14 cellular contexts compared by ENCODE assay signal in genomic region chr2:215635788-215636139, GRCh38.
DNase-seq lines count a peak whose midpoint lies in the region; ATAC-seq lines count a peak whose summit lies in the region.
"Had no signal": no experiment of that assay in that cellular context is flagged by ENCODE, and none has a peak within 500 bp of the region (broad histone marks: within the 10 kb centered on the region; RNA-seq: fewer than 3 reads in every experiment).

No MANE protein-coding gene starts in this region.

- H3K27ac ChIP-seq in GM23248 (no peak overlapping the region), epithelial cell of prostate (no peak overlapping the region)
- H3K27ac ChIP-seq: spleen had no signal

- ATAC-seq in HG02588 (IDR thresholded peaks at IDR 0.05; ENCODE audit: unreplicated experiment), result no peak
- ATAC-seq in HG03280 (IDR thresholded peaks at IDR 0.05; ENCODE audit: unreplicated experiment), result no peak
- no peak for ATAC-seq in GM19463 (IDR thresholded peaks at IDR 0.05; ENCODE audit: unreplicated experiment)

- H3F3A ChIP-seq in GM23248 (ENCODE audit: insufficient read depth), result peaks cover 15% of the 10 kb centered on the region; the same call in 1 of the 2 replicates

- H3K4me2 ChIP-seq in GM23248 (ENCODE audit: unreplicated experiment), result no peak overlapping the region

- in situ Hi-C loops in GM23248 (cut with MboI) (no loop called here), SK-MEL-5 (cut with HindIII; ENCODE audit: low pct_unique_long_range_greater_than_20kb, low sequenced_read_pairs) (no loop called here)

- 54 to 60% methylated on average over 2 of the region's 2 CpGs for WGBS in GM23248 (ENCODE audit: low coverage in 1 of 2, low lambda C conversion rate in 2 of 2, missing lambda C conversion rate in 2 of 2), 2 experiments

- no peaks in the 10 kb centered on the region for H3K79me2 ChIP-seq in GM23248 (ENCODE audit: insufficient read depth)

- H3K4me3 ChIP-seq in GM23248, result no peak overlapping the region
- H3K4me3 ChIP-seq: spleen had no signal

- no peak overlapping the region for H3K9ac ChIP-seq in GM23248

- H3K9me3 ChIP-seq in GM23248 (ENCODE audit: low read depth), result no peaks in the 10 kb centered on the region

- no peaks in the 10 kb centered on the region for H3K27me3 ChIP-seq in GM23248 (replicated peaks; ENCODE audit: insufficient read depth)
- H3K27me3 ChIP-seq: spleen had no signal

- no peaks in the 10 kb centered on the region for H3K36me3 ChIP-seq in GM23248 (ENCODE audit: low read depth)
- H3K36me3 ChIP-seq: spleen had no signal

- DNase-seq in GM23248 (peak; percentile 54), SK-MEL-5 (ENCODE audit: low read depth, low spot score) (peak; percentile 66), epithelial cell of prostate (ENCODE audit: low read depth, low spot score) (peak; percentile 36), myocyte (ENCODE audit: low read depth) (peak; percentile 34)
- DNase-seq in activated T-cell treated with anti-CD3 and anti-CD28 coated beads, Interleukin-2, amount 50 U/mL, for 1 hour, result no peak
- DNase-seq: activated CD4-positive, alpha-beta T cell treated with anti-CD3 and anti-CD28 coated beads for 48 hours; activated effector memory CD4-positive, alpha-beta T cell treated with Interleukin-2 at 50 U/mL for 16 hours; cerebellar nuclear complex; left cardiac atrium; NCI-H1694; spleen had no signal

- no peaks in the 10 kb centered on the region for H4K20me1 ChIP-seq in GM23248 (ENCODE audit: insufficient read depth)

- no peaks in the 10 kb centered on the region for H3K9me2 ChIP-seq in GM23248 (ENCODE audit: insufficient read depth)

- H2AFZ ChIP-seq in GM23248, result no peak overlapping the region

- H3K4me1 ChIP-seq in GM23248 (ENCODE audit: insufficient read depth), result peaks cover 14% of the 10 kb centered on the region
- H3K4me1 ChIP-seq: spleen had no signal
